In genomic region chr20:62723768-62724420, GRCh38 we compare ENCODE assay signal across 1 cellular context.
TF ChIP-seq lines count a peak whose summit lies in the region.

No MANE protein-coding gene starts in this region.

TF ChIP-seq in IMR-90, 13 proteins besides CTCF, POLR2A, EP300 and RAD21:
- TF ChIP-seq ELK1 (IDR thresholded peaks at IDR 0.05; ENCODE audit: borderline replicate concordance, low read depth, low read length), result no peak
- TF ChIP-seq MAZ (IDR thresholded peaks at IDR 0.05; ENCODE audit: borderline replicate concordance, low read depth, low read length), result no peak
- TF ChIP-seq FOS (IDR thresholded peaks at IDR 0.05; ENCODE audit: low read depth, low read length), result no peak
- TF ChIP-seq CHD1 (IDR thresholded peaks at IDR 0.05; ENCODE audit: low read depth, low read length), result no peak
- TF ChIP-seq RCOR1 (IDR thresholded peaks at IDR 0.05; ENCODE audit: insufficient replicate concordance, low read length), result no peak
- TF ChIP-seq MAFK (IDR thresholded peaks at IDR 0.05; ENCODE audit: low read depth, low read length), result no peak
- TF ChIP-seq USF2 (IDR thresholded peaks at IDR 0.05; ENCODE audit: low read depth, low read length), result no peak
- no peak for TF ChIP-seq NFE2L2 (IDR thresholded peaks at IDR 0.05; ENCODE audit: low read depth, low read length)
- no peak for TF ChIP-seq MXI1 (IDR thresholded peaks at IDR 0.05; ENCODE audit: borderline replicate concordance, low read depth, low read length)
- TF ChIP-seq RFX5 (IDR thresholded peaks at IDR 0.05; ENCODE audit: low read depth, low read length), result no peak
- no peak for TF ChIP-seq BHLHE40 (IDR thresholded peaks at IDR 0.05; ENCODE audit: low read depth, low read length)
- no peak for TF ChIP-seq CEBPB (IDR thresholded peaks at IDR 0.05; ENCODE audit: low read depth, low read length)
- no peak for TF ChIP-seq SMC3 (IDR thresholded peaks at IDR 0.05; ENCODE audit: low read depth, low read length)
